Comparison of ENCODE assay signal across 31 cellular contexts in genomic region chr6:17021539-17021889, GRCh38.
DNase-seq lines count a peak whose midpoint lies in the region; ATAC-seq and TF ChIP-seq lines count a peak whose summit lies in the region.
"Had no signal": no experiment of that assay in that cellular context is flagged by ENCODE, and none has a peak within 500 bp of the region (broad histone marks: within the 10 kb centered on the region; RNA-seq: fewer than 3 reads in every experiment).

No MANE protein-coding gene starts in this region.

- in situ Hi-C loops in ACHN (cut with HindIII; ENCODE audit: low pct_ligation_motif_present, low pct_unique_long_range_greater_than_20kb, low sequenced_read_pairs) = no loop called here

- no peak overlapping the region for H3K4me3 ChIP-seq in AG10803 (ENCODE audit: low read length)
- H3K4me3 ChIP-seq: adrenal gland, coronary artery, MG63, ovary, skin epidermis, suprapubic skin, upper lobe of left lung had no signal

- peak; percentile 91 for ATAC-seq in SK-N-SH treated with all-trans-retinoic acid at 6 μM for 48 hours
- no peak for ATAC-seq in GM21529 (IDR thresholded peaks at IDR 0.05; ENCODE audit: unreplicated experiment)
- ATAC-seq in GM21360 (IDR thresholded peaks at IDR 0.05; ENCODE audit: unreplicated experiment) = no peak
- no peak for ATAC-seq in HG02678 (IDR thresholded peaks at IDR 0.05; ENCODE audit: unreplicated experiment)
- ATAC-seq: activated CD4-positive, CD25-positive, alpha-beta regulatory T cell treated with anti-CD3 and anti-CD28 coated beads, Interleukin-2, amount 50 U/mL, for 24 hours; CD8-positive, alpha-beta T cell; left colon; PC-3; Right ventricle myocardium inferior; stimulated activated memory B cell treated with anti-CD40 and anti-IgM and Interleukin-4, amounts not matched to agents 10 μg/mL and 1 μg/mL and 100 μg/mL, for 72 hours had no signal

- DNase-seq in AG10803 (ENCODE audit: low read depth) (peak; percentile 59), dedifferentiated amniotic fluid mesenchymal stem cell (ENCODE audit: extremely low spot score) (peak; percentile 63), hepatic stellate cell (ENCODE audit: low spot score) (peak; percentile 50), ACHN (no peak)
- DNase-seq: activated CD4-positive, alpha-beta T cell treated with anti-CD3 and anti-CD28 coated beads, Interleukin-2, amount 50 U/mL, for 48 hours; activated naive CD4-positive, alpha-beta T cell treated with Interleukin-2 at 50 U/mL for 16 hours; activated T-cell treated with anti-CD3 and anti-CD28 coated beads, Interleukin-2, amount 50 U/mL, for 48 hours; adrenal gland; CD8-positive, alpha-beta T cell; immature natural killer cell; KG1; left colon; MG63; NCI-H1105 treated with DMSO at 0.1 percent for 48 hours; NCI-H2081; NCI-H526; nephron progenitor cell; ovary; PC-3; T-helper 2 cell; upper lobe of left lung had no signal

- no peak for TF ChIP-seq CTCF in AG10803 (conservative IDR thresholded peaks at IDR 0.05; ENCODE audit: low read length)

TF ChIP-seq in SK-N-SH treated with all-trans-retinoic acid at 6 μM for 48 hours, 23 proteins besides CTCF, POLR2A, EP300 and RAD21:
- TF ChIP-seq BACH2 (CRISPR knock-in tag; IDR thresholded peaks at IDR 0.05; ENCODE audit: borderline replicate concordance) (no peak), GLIS3 (CRISPR knock-in tag; IDR thresholded peaks at IDR 0.05) (no peak), TOX (CRISPR knock-in tag; IDR thresholded peaks at IDR 0.05; ENCODE audit: borderline replicate concordance) (no peak), TSHZ2 (CRISPR knock-in tag; IDR thresholded peaks at IDR 0.05) (no peak), ZC3H10 (CRISPR knock-in tag; IDR thresholded peaks at IDR 0.05) (no peak), RARB (CRISPR knock-in tag; IDR thresholded peaks at IDR 0.05) (no peak), ISL1 (CRISPR knock-in tag; IDR thresholded peaks at IDR 0.05) (no peak), ZNF565 (CRISPR knock-in tag; conservative IDR thresholded peaks at IDR 0.05; ENCODE audit: low read depth) (no peak), ZNF8 (CRISPR knock-in tag; IDR thresholded peaks at IDR 0.05) (no peak), CSDC2 (CRISPR knock-in tag; IDR thresholded peaks at IDR 0.05) (no peak), SNAI2 (CRISPR knock-in tag; IDR thresholded peaks at IDR 0.05) (no peak), ZNF70 (CRISPR knock-in tag; IDR thresholded peaks at IDR 0.05) (no peak), CREB5 (CRISPR knock-in tag; IDR thresholded peaks at IDR 0.05; ENCODE audit: low read depth) (no peak), OSR1 (CRISPR knock-in tag; IDR thresholded peaks at IDR 0.05) (no peak), ESRRG (CRISPR knock-in tag; IDR thresholded peaks at IDR 0.05) (no peak), ARNTL (CRISPR knock-in tag; IDR thresholded peaks at IDR 0.05; ENCODE audit: borderline replicate concordance, low read depth) (no peak)
